27 cellular contexts compared by ENCODE assay signal in the genomic region with DNA sequence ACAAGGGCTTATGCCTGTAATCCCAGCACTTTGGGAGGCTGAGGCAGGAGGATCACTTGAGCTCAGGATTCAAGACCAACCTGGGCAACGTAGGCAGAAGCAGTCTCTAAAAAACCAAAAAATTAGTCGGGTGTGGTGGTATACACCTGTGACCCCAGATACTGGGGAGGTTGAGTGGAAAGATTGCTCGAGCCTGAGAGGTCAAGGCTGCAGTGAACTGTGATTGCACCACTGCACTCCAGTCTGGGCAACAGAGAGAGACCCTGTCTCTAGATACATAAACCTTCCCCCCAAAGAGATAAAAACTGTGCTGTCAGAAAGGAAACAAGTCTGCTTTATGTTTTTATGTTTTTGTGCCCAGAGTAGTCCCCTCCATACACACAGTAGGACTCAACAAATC.
"Had no signal": no experiment of that assay in that cellular context is flagged by ENCODE, and none has a peak within 500 bp of the region (broad histone marks: within the 10 kb centered on the region; RNA-seq: fewer than 3 reads in every experiment).

No MANE protein-coding gene starts in this region.

- DNase-seq: hippocampal formation; kidney glomerular epithelial cell; left cardiac atrium; left ventricle myocardium superior; lower lobe of right lung; mammary epithelial cell; mesenchymal stem cell; naive thymus-derived CD8-positive, alpha-beta T cell; nephron progenitor cell; occipital lobe; stimulated activated CD4-positive, alpha-beta T cell treated with anti-CD3 and anti-CD28 coated beads, Interleukin-1b, Interleukin-23, amount 100 ng/mL, for 48 hours; stimulated activated CD4-positive, alpha-beta T cell treated with anti-CD3 and anti-CD28 coated beads, Interleukin-2, amount 100 ng/mL, for 48 hours; stimulated activated CD4-positive, alpha-beta T cell treated with anti-CD3 and anti-CD28 coated beads, Interleukin-4, amount 100 ng/mL, for 4 hours; stimulated activated CD8-positive, alpha-beta memory T cell treated with anti-CD3 and anti-CD28 coated beads, Interleukin-4, amount 100 ng/mL, for 48 hours; stimulated activated naive CD4-positive, alpha-beta T cell treated with Interleukin-2 at 50 U/mL for 16 hours; stimulated activated naive CD8-positive, alpha-beta T cell treated with anti-CD3 and anti-CD28 coated beads, Interleukin-15, amount 100 ng/mL, for 72 hours; substantia nigra; thyroid gland; transverse colon; upper lobe of left lung had no signal

- H2AFZ ChIP-seq: neural progenitor cell, parathyroid adenoma had no signal

- H3K27ac ChIP-seq: lower lobe of right lung, neural progenitor cell, neutrophil, parathyroid adenoma, right atrium auricular region, thyroid gland, transverse colon, upper lobe of left lung, vagina had no signal

- H3K27ac Mint-ChIP-seq: naive thymus-derived CD8-positive, alpha-beta T cell; nephron progenitor cell; neural progenitor cell; stimulated activated memory B cell treated with anti-CD40 and anti-IgM and Interleukin-4, amounts not matched to agents 10 μg/mL and 1 μg/mL and 100 μg/mL, for 72 hours; stimulated activated naive CD8-positive, alpha-beta T cell treated with anti-CD3 and anti-CD28 coated beads, Interleukin-15, amount 100 ng/mL, for 72 hours had no signal

- H3K79me2 ChIP-seq: parathyroid adenoma had no signal

- H3K27me3 Mint-ChIP-seq: stimulated activated naive CD8-positive, alpha-beta T cell treated with anti-CD3 and anti-CD28 coated beads, Interleukin-15, amount 100 ng/mL, for 72 hours had no signal

- H3K4me1 Mint-ChIP-seq: stimulated activated memory B cell treated with anti-CD40 and anti-IgM and Interleukin-4, amounts not matched to agents 10 μg/mL and 1 μg/mL and 100 μg/mL, for 72 hours; stimulated activated naive CD8-positive, alpha-beta T cell treated with anti-CD3 and anti-CD28 coated beads, Interleukin-15, amount 100 ng/mL, for 72 hours had no signal

- H3K36me3 Mint-ChIP-seq: naive thymus-derived CD8-positive, alpha-beta T cell; neural progenitor cell; stimulated activated memory B cell treated with anti-CD40 and anti-IgM and Interleukin-4, amounts not matched to agents 10 μg/mL and 1 μg/mL and 100 μg/mL, for 72 hours had no signal

- H3K4me3 ChIP-seq: lower lobe of right lung, neural progenitor cell, right atrium auricular region, smooth muscle cell, thyroid gland, transverse colon, upper lobe of left lung, vagina had no signal

- H3K9me3 ChIP-seq: lower lobe of right lung, neutrophil, right atrium auricular region, thyroid gland, transverse colon, upper lobe of left lung, vagina had no signal

- H3K9ac ChIP-seq: neural progenitor cell, parathyroid adenoma had no signal

- H3K4me1 ChIP-seq: lower lobe of right lung, parathyroid adenoma, right atrium auricular region, thyroid gland, transverse colon, upper lobe of left lung had no signal

- H3K36me3 ChIP-seq: lower lobe of right lung, neural progenitor cell, neutrophil, right atrium auricular region, thyroid gland, transverse colon, upper lobe of left lung, vagina had no signal

- H3K27me3 ChIP-seq: neural progenitor cell, neutrophil, right atrium auricular region, thyroid gland, transverse colon, upper lobe of left lung, vagina had no signal

- H3K9me3 Mint-ChIP-seq: naive thymus-derived CD8-positive, alpha-beta T cell; nephron progenitor cell; neural progenitor cell; stimulated activated memory B cell treated with anti-CD40 and anti-IgM and Interleukin-4, amounts not matched to agents 10 μg/mL and 1 μg/mL and 100 μg/mL, for 72 hours; stimulated activated naive CD8-positive, alpha-beta T cell treated with anti-CD3 and anti-CD28 coated beads, Interleukin-15, amount 100 ng/mL, for 72 hours had no signal

- H3K4me3 Mint-ChIP-seq: naive thymus-derived CD8-positive, alpha-beta T cell; nephron progenitor cell; neural progenitor cell; stimulated activated memory B cell treated with anti-CD40 and anti-IgM and Interleukin-4, amounts not matched to agents 10 μg/mL and 1 μg/mL and 100 μg/mL, for 72 hours; stimulated activated naive CD8-positive, alpha-beta T cell treated with anti-CD3 and anti-CD28 coated beads, Interleukin-15, amount 100 ng/mL, for 72 hours had no signal

- H3K4me2 ChIP-seq: neural progenitor cell, smooth muscle cell had no signal
